Comparison of ENCODE assay signal across 9 cellular contexts in the genomic region with DNA sequence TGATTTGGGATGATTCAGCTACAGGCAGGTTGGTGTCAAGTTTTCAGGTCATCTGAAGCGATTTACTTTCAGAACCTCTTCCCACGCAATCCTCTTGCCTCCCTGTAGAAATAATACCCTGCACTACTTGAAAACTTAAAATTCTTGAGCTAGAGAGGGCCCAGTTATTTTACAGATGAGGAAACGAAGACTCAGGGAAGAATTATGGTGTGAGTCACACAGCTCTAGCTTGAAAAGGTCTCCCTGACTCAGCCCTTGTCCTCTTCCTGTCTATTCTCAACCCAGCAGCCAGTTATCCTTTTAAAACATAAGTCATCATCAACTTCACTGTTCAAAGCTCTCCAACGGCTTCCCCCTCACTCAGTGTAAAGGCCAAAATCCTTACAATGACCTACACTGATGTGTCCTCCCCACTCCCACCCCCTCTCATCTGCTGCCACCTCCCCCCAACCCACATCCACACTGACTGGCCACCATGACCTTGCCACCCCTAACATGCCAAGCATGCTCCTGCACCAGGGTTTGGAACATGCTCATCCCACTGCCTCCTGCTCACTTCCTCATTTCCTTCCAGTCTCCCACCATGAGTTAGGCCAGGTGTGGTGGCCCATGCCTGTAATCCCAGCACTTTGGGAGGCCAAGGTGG. TPM values are rescaled to one million over a fixed set of nuclear protein-coding genes. Genes with fewer than 3 reads are reported as not detected.
DNase-seq lines count a peak whose midpoint lies in the region; ATAC-seq, FAIRE-seq and TF ChIP-seq lines count a peak whose summit lies in the region.
"Had no signal": no experiment of that assay in that cellular context is flagged by ENCODE, and none has a peak within 500 bp of the region (broad histone marks: within the 10 kb centered on the region; RNA-seq: fewer than 3 reads in every experiment).

No MANE protein-coding gene starts in this region.

- H4K20me1 ChIP-seq in HepG2 (ENCODE audit: insufficient read depth, low read length): no peaks in the 10 kb centered on the region

- no peak for TF ChIP-seq CTCF in HepG2 (CRISPR knock-in tag; IDR thresholded peaks at IDR 0.05)

- peak overlapping the region; percentile 10; the same call in 1 of the 2 replicates for H3K9ac ChIP-seq in HepG2 (ENCODE audit: insufficient read depth, low read depth, low read length)

- H3K27me3 ChIP-seq in HepG2 (ENCODE audit: control insufficient read depth in 1 of 2, insufficient read depth in 2 of 2, low read length in 2 of 2) (no peaks in the 10 kb centered on the region; a peak in 1 of 5 replicates), aorta (ENCODE audit: control insufficient read depth in 1 of 2, insufficient read depth in 2 of 2, low read length in 1 of 2) (no peaks in the 10 kb centered on the region)

- H3K36me3 ChIP-seq in HepG2 (replicated peaks in 1 of 2; ENCODE audit: control insufficient read depth in 1 of 2, insufficient read depth in 2 of 2, low read length in 2 of 2) (no peaks in the 10 kb centered on the region), aorta (ENCODE audit: control insufficient read depth in 1 of 2, insufficient read depth in 2 of 2, low read length in 1 of 2) (no peaks in the 10 kb centered on the region)
- H3K36me3 ChIP-seq: lower lobe of right lung had no signal

- WGBS in HepG2 (ENCODE audit: low lambda C conversion rate): 41% methylated on average over 4 of the region's 4 CpGs
- 54 to 59% methylated on average over 4 of the region's 4 CpGs for WGBS in aorta, 2 donors

- H3K4me1 ChIP-seq in HepG2 (ENCODE audit: insufficient read depth, low read length): peaks cover 54% of the 10 kb centered on the region
- H3K4me1 ChIP-seq in aorta (ENCODE audit: control insufficient read depth in 1 of 2, insufficient read depth in 2 of 2, low read length in 2 of 2): peaks cover 0 to 2% of the 10 kb centered on the region in 2 donors

- no peaks in the 10 kb centered on the region for H3K9me3 Mint-ChIP-seq in activated naive CD8-positive, alpha-beta T cell treated with anti-CD3 and anti-CD28 coated beads, Interleukin-2, amount 50 U/mL, for 24 hours

- H3K9me3 ChIP-seq in HepG2 (ENCODE audit: low read length): no peaks in the 10 kb centered on the region
- H3K9me3 ChIP-seq in aorta (ENCODE audit: control insufficient read depth, low read length): no peaks in the 10 kb centered on the region
- H3K9me3 ChIP-seq: lower lobe of right lung had no signal

- H3K4me2 ChIP-seq in HepG2 (ENCODE audit: low read depth, low read length): peak overlapping the region; percentile 21

- DNase-seq in CD1c-positive myeloid dendritic cell (ENCODE audit: extremely low spot score) (peak; percentile 72), HPDE6-E6E7 (ENCODE audit: extremely low spot score) (peak; percentile 83), HepG2 (ENCODE audit: low spot score) (peak; percentile 57), aorta (no peak), NCI-H345 (lab: John Stamatoyannopoulos, UW) (no peak)
- no peak for DNase-seq in activated naive CD8-positive, alpha-beta T cell treated with anti-CD3 and anti-CD28 coated beads, Interleukin-2, amount 50 U/mL, for 24 hours
- DNase-seq: lower lobe of right lung had no signal

- no peak for TF ChIP-seq RAD21 in HepG2 (CRISPR knock-in tag; IDR thresholded peaks at IDR 0.05)

- intact Hi-C loops in HepG2 (cut with micrococcal nuclease; ENCODE audit: unreplicated experiment): loop anchor here (5.0 kb wide), 1 partner anchor 41 kb away; no protein-coding TSS in a partner anchor
- intact Hi-C loops in aorta (cut with DNase I): loop anchor here (5.0 to 10.0 kb wide), 2 partner anchors 34 to 92 kb away; no protein-coding TSS in a partner anchor

- POLR2A ChIA-PET in HepG2 (lab: Yijun Ruan, JAX): no interaction called here

- H3K4me3 ChIP-seq in HepG2 (replicated peaks in 1 of 3; ENCODE audit: insufficient read depth in 1 of 3, low read depth in 2 of 3, low read length in 3 of 3) (peak overlapping the region in 1 of 3 experiments; percentile 14; a peak in 1 of 6 replicates), aorta (ENCODE audit: low read length in 2 of 2) (no peak overlapping the region)
- H3K4me3 ChIP-seq: lower lobe of right lung had no signal

- FAIRE-seq in HepG2 (lab: Jason Lieb, UNC): no peak

- 0 out of 4 replicates have a peak, but pooled peaks of 1 of the 2 experiments have one; percentile 4 for TF ChIP-seq EP300 in HepG2 (IDR thresholded peaks at IDR 0.05; ENCODE audit: low read depth in 2 of 2, low read length in 2 of 2)
- TF ChIP-seq EP300 in HepG2 (CRISPR knock-in tag; IDR thresholded peaks at IDR 0.05; ENCODE audit: borderline replicate concordance): no peak

- ATAC-seq in activated naive CD8-positive, alpha-beta T cell treated with anti-CD3 and anti-CD28 coated beads, Interleukin-2, amount 50 U/mL, for 24 hours: peak; percentile 84
- ATAC-seq in HepG2: peak; percentile 37
- ATAC-seq in aorta (ENCODE audit: low FRiP score): peak; percentile 47
- no peak for ATAC-seq in GM18870 (IDR thresholded peaks at IDR 0.05; ENCODE audit: unreplicated experiment)
- no peak for ATAC-seq in GM19395 (IDR thresholded peaks at IDR 0.05; ENCODE audit: unreplicated experiment)

- peaks cover 47% of the 10 kb centered on the region for H3K4me1 Mint-ChIP-seq in activated naive CD8-positive, alpha-beta T cell treated with anti-CD3 and anti-CD28 coated beads, Interleukin-2, amount 50 U/mL, for 24 hours

- in situ Hi-C loops in HepG2 (cut with HindIII; ENCODE audit: extremely low pct_ligation_motif_present, low pct_unique_long_range_greater_than_20kb): no loop called here

- BruUV-seq in HepG2 (replicated peaks; lab: Mats Ljungman, UMichigan): no TSS peak

- no peak overlapping the region for H2AFZ ChIP-seq in HepG2 (ENCODE audit: low read length)

- no peak for TF ChIP-seq POLR2A in HepG2 (IDR thresholded peaks at IDR 0.05; ENCODE audit: insufficient read depth in 1 of 2, low read depth in 2 of 2, low read length in 2 of 2)

- H3K4me3 Mint-ChIP-seq in activated naive CD8-positive, alpha-beta T cell treated with anti-CD3 and anti-CD28 coated beads, Interleukin-2, amount 50 U/mL, for 24 hours: peak overlapping the region; percentile 3

- H3K27ac Mint-ChIP-seq in activated naive CD8-positive, alpha-beta T cell treated with anti-CD3 and anti-CD28 coated beads, Interleukin-2, amount 50 U/mL, for 24 hours: peak overlapping the region; percentile 29

- no peaks in the 10 kb centered on the region for H3K36me3 Mint-ChIP-seq in activated naive CD8-positive, alpha-beta T cell treated with anti-CD3 and anti-CD28 coated beads, Interleukin-2, amount 50 U/mL, for 24 hours (ENCODE audit: low read depth)

- peaks cover 6% of the 10 kb centered on the region for H3K27me3 Mint-ChIP-seq in activated naive CD8-positive, alpha-beta T cell treated with anti-CD3 and anti-CD28 coated beads, Interleukin-2, amount 50 U/mL, for 24 hours

- CTCF ChIA-PET in HepG2 (lab: Yijun Ruan, JAX; ENCODE audit: low intra/inter-chr PET ratio, low total read pairs): no interaction called here

- H3K27ac ChIP-seq in HepG2 (ENCODE audit: extremely low read length, insufficient read depth, low read length) (peak overlapping the region; percentile 21), aorta (ENCODE audit: low read depth in 1 of 2, low read length in 2 of 2) (no peak overlapping the region)
- H3K27ac ChIP-seq: lower lobe of right lung had no signal

- H3K79me2 ChIP-seq in HepG2 (ENCODE audit: insufficient read depth, low read length): peaks cover 52% of the 10 kb centered on the region

TF ChIP-seq in HepG2, 621 proteins besides CTCF, POLR2A, EP300 and RAD21 (continues in another document):
- no peak for TF ChIP-seq PAX8 (CRISPR knock-in tag; IDR thresholded peaks at IDR 0.05; ENCODE audit: borderline replicate concordance)
- TF ChIP-seq FOSL2 (CRISPR knock-in tag; IDR thresholded peaks at IDR 0.05): peak; percentile 56
- TF ChIP-seq GATAD1 (CRISPR knock-in tag; IDR thresholded peaks at IDR 0.05): no peak
- TF ChIP-seq GLI4 (CRISPR knock-in tag; IDR thresholded peaks at IDR 0.05; ENCODE audit: borderline replicate concordance): no peak
- TF ChIP-seq POGZ (CRISPR knock-in tag; IDR thresholded peaks at IDR 0.05): 0 out of 2 replicates have a peak, but pooled peaks have one; percentile 15

RNA-seq across cellular contexts. Expression of gene DNMBP, which starts 3.4 kb away (rescaled TPM):
- total RNA-seq in HepG2 (2016; rRNA removed; fragmentation: Illumina TruSeq; extraction: Trizol) (6.3 and 6.4 TPM in 2 replicates), aorta (10 to 100 TPM; 13.4 to 23.9 TPM)
- total RNA-seq in HepG2 (2016; cell fraction: cytosol; rRNA removed; fragmentation: Illumina TruSeq; extraction: Trizol; ENCODE audit: low read depth): 1.2 and 1.4 TPM in 2 replicates
- total RNA-seq in HepG2 (2016; cell fraction: insoluble cytoplasmic fraction; rRNA removed; fragmentation: Illumina TruSeq; extraction: Trizol): 5.7 and 6.1 TPM in 2 replicates
- total RNA-seq in HepG2 (2016; cell fraction: membrane; rRNA removed; fragmentation: Illumina TruSeq; extraction: Trizol): 2.3 and 2.6 TPM in 2 replicates
- total RNA-seq in HepG2 (2016; cell fraction: nucleus; rRNA removed; fragmentation: Illumina TruSeq; extraction: Trizol): 7.8 and 9.5 TPM in 2 replicates
- polyA plus RNA-seq in HepG2 (2011; rRNA removed) (3.6 and 4.2 TPM in 2 replicates), aorta (1 to 10 TPM; 5.5 to 8.9 TPM)
- polyA plus RNA-seq in HepG2 (2011; cell fraction: cytosol; rRNA removed): 2.7 and 4.5 TPM in 2 replicates
- polyA plus RNA-seq in HepG2 (2011; cell fraction: nucleus; rRNA removed): 4.6 and 5.9 TPM in 2 replicates
- polyA plus RNA-seq in HepG2 (2012): 5.1 and 5.3 TPM in 2 replicates
- polyA plus RNA-seq in HepG2 (2016; cell fraction: cytosol; fragmentation: Illumina TruSeq; extraction: Trizol; ENCODE audit: low read depth): 0.75 and 0.78 TPM in 2 replicates
- polyA plus RNA-seq in HepG2 (2016; cell fraction: insoluble cytoplasmic fraction; fragmentation: Illumina TruSeq; extraction: Trizol; ENCODE audit: low read depth): 4.8 and 6.1 TPM in 2 replicates
- 1.7 and 1.9 TPM in 2 replicates for polyA plus RNA-seq in HepG2 (2016; cell fraction: membrane; fragmentation: Illumina TruSeq; extraction: Trizol; ENCODE audit: low read depth)
- 10.6 and 11.3 TPM in 2 replicates for polyA plus RNA-seq in HepG2 (2016; cell fraction: nucleus; fragmentation: Illumina TruSeq; extraction: Trizol; ENCODE audit: insufficient read depth, low read depth)
- polyA minus RNA-seq in HepG2 (2011; rRNA and poly(A)+ RNA removed; ENCODE audit: low replicate concordance): 4.2 and 6.7 TPM in 2 replicates
- 4.3 and 4.8 TPM in 2 replicates for polyA minus RNA-seq in HepG2 (2011; cell fraction: cytosol; rRNA and poly(A)+ RNA removed)
- polyA minus RNA-seq in HepG2 (2011; cell fraction: nucleus; rRNA and poly(A)+ RNA removed): 9.8 and 12.7 TPM in 2 replicates

Comparison
In these comparisons a context has a peak if more than half of its experiments do, and no peak if none do; other contexts are left out.
1. DNase-seq: peak in CD1c-positive myeloid dendritic cell (single experiment), HPDE6-E6E7 (single experiment) and HepG2 (single experiment); none in activated naive CD8-positive, alpha-beta T cell treated with anti-CD3 and anti-CD28 coated beads, Interleukin-2, amount 50 U/mL, for 24 hours (single experiment), aorta (0 of 2) and NCI-H345 (single experiment).
2. ATAC-seq: peak in activated naive CD8-positive, alpha-beta T cell treated with anti-CD3 and anti-CD28 coated beads, Interleukin-2, amount 50 U/mL, for 24 hours (single experiment), HepG2 (single experiment) and aorta (single experiment); none in GM18870 (single experiment) and GM19395 (single experiment).